In genomic region chr4:121477480-121477879, GRCh38 we compare ENCODE assay signal across 7 cellular contexts.
"Had no signal": no experiment of that assay in that cellular context is flagged by ENCODE, and none has a peak within 500 bp of the region (broad histone marks: within the 10 kb centered on the region; RNA-seq: fewer than 3 reads in every experiment).

No MANE protein-coding gene starts in this region.

- H3K4me1 ChIP-seq: HAP-1 had no signal

- H3K9me3 ChIP-seq: HAP-1 had no signal

- H3K4me3 ChIP-seq: HAP-1, K562 had no signal

- ATAC-seq: HCT116, K562 had no signal

- H3K36me3 ChIP-seq: HAP-1 had no signal

- DNase-seq: GOT3, H7, IMR-90, KG1 had no signal
